27 cellular contexts compared by ENCODE assay signal in genomic region chr9:30964332-30964731, GRCh38.
A peak's percentile ranks its signal among the peaks of the same experiment; 100 is the strongest.
DNase-seq lines count a peak whose midpoint lies in the region; ATAC-seq and TF ChIP-seq lines count a peak whose summit lies in the region.
"Had no signal": no experiment of that assay in that cellular context is flagged by ENCODE, and none has a peak within 500 bp of the region (broad histone marks: within the 10 kb centered on the region; RNA-seq: fewer than 3 reads in every experiment).

No MANE protein-coding gene starts in this region.

- H3K9me2 ChIP-seq in SK-N-SH = no peaks in the 10 kb centered on the region

- DNase-seq in SK-N-SH = no peak
- DNase-seq: 8988T; ACHN; AML-193; BE2C; C1 segment of cervical spinal cord; Caco-2; Calu3; CD4-positive, alpha-beta memory T cell; CD4-positive, alpha-beta T cell; CD4-positive, CD25-positive, alpha-beta regulatory T cell; CD8-positive, alpha-beta memory T cell; CD8-positive, alpha-beta T cell; COR-L47; DMS 273 treated with DMSO at 0.1 percent for 48 hours; DMS153; DMS53; DMS79; DMS79 treated with DMSO at 0.1 percent for 48 hours; DND-41; EL had no signal

- no peak overlapping the region for H3K4me2 ChIP-seq in SK-N-SH
- H3K4me2 ChIP-seq: A549; BLaER1; BLaER1 treated with 17β-estradiol and CSF1 and Interleukin-3, amounts not matched to agents 10 nM and 100 nM had no signal

- H3K27ac ChIP-seq in SK-N-SH (ENCODE audit: low read depth in 2 of 2, low read length in 1 of 2) = no peak overlapping the region
- H3K27ac ChIP-seq: 22Rv1; A549; BLaER1; BLaER1 treated with 17β-estradiol and CSF1 and Interleukin-3, amounts not matched to agents 10 nM and 100 nM; C4-2B had no signal

- H3K36me3 ChIP-seq in SK-N-SH (replicated peaks in 1 of 2; ENCODE audit: control insufficient read depth in 1 of 2, insufficient read depth in 2 of 2, low read length in 1 of 2) = no peaks in the 10 kb centered on the region
- H3K36me3 ChIP-seq: BE2C; BLaER1; BLaER1 treated with 17β-estradiol and CSF1 and Interleukin-3, amounts not matched to agents 10 nM and 100 nM had no signal

- H2AFZ ChIP-seq in SK-N-SH (ENCODE audit: low read depth) = no peak overlapping the region

- no peak for TF ChIP-seq CTCF in SK-N-SH (IDR thresholded peaks at IDR 0.05)

- no peaks in the 10 kb centered on the region for H3K4me1 ChIP-seq in SK-N-SH (ENCODE audit: control insufficient read depth in 1 of 2, insufficient read depth in 2 of 2, low read depth in 1 of 2, low read length in 1 of 2)
- H3K4me1 ChIP-seq: A549, BE2C, Caco-2 had no signal

- no peak for TF ChIP-seq EP300 in SK-N-SH (IDR thresholded peaks at IDR 0.05; ENCODE audit: borderline replicate concordance in 1 of 2, low read depth in 1 of 2, low read length in 1 of 2)

- POLR2A ChIA-PET in SK-N-SH (lab: Yijun Ruan, JAX) = no interaction called here

- H3F3A ChIP-seq in SK-N-SH (replicated peaks; ENCODE audit: insufficient read depth) = peaks cover 5% of the 10 kb centered on the region

- no peak overlapping the region for H3K4me3 ChIP-seq in SK-N-SH (ENCODE audit: low read depth in 2 of 2, low read length in 1 of 2)
- H3K4me3 ChIP-seq: A549; BLaER1; BLaER1 treated with 17β-estradiol and CSF1 and Interleukin-3, amounts not matched to agents 10 nM and 100 nM had no signal

- H3K79me2 ChIP-seq in SK-N-SH (ENCODE audit: insufficient read depth) = no peaks in the 10 kb centered on the region

- ATAC-seq in SK-N-SH treated with all-trans-retinoic acid at 6 μM for 48 hours = no peak
- ATAC-seq: A549; CD8-positive, alpha-beta T cell had no signal

- TF ChIP-seq RAD21 in SK-N-SH (IDR thresholded peaks at IDR 0.05; ENCODE audit: low read length) = no peak

- H3K27me3 ChIP-seq in SK-N-SH (ENCODE audit: insufficient read depth) = no peaks in the 10 kb centered on the region
- H3K27me3 ChIP-seq: BE2C; BLaER1; BLaER1 treated with 17β-estradiol and CSF1 and Interleukin-3, amounts not matched to agents 10 nM and 100 nM had no signal

- CTCF ChIA-PET in SK-N-SH (lab: Yijun Ruan, JAX) = no interaction called here

- H3K9ac ChIP-seq in SK-N-SH = no peak overlapping the region
- H3K9ac ChIP-seq: BLaER1; BLaER1 treated with 17β-estradiol and CSF1 and Interleukin-3, amounts not matched to agents 10 nM and 100 nM had no signal

- no peaks in the 10 kb centered on the region for H4K20me1 ChIP-seq in SK-N-SH (ENCODE audit: insufficient read depth)
- H4K20me1 ChIP-seq: BLaER1; BLaER1 treated with 17β-estradiol and CSF1 and Interleukin-3, amounts not matched to agents 10 nM and 100 nM had no signal

- H3K9me3 ChIP-seq in SK-N-SH = no peaks in the 10 kb centered on the region; the same call in 1 of the 2 replicates
- H3K9me3 ChIP-seq: A549, BE2C had no signal

TF ChIP-seq in SK-N-SH treated with all-trans-retinoic acid at 6 μM for 48 hours, 23 proteins besides CTCF, POLR2A, EP300 and RAD21:
- no peak for TF ChIP-seq CSRNP3 (CRISPR knock-in tag; IDR thresholded peaks at IDR 0.05)
- TF ChIP-seq TCF4 (CRISPR knock-in tag; IDR thresholded peaks at IDR 0.05; ENCODE audit: borderline replicate concordance) = no peak
- TF ChIP-seq ZNF8 (CRISPR knock-in tag; IDR thresholded peaks at IDR 0.05) = peak; percentile 99

TF ChIP-seq in SK-N-SH, 30 proteins besides CTCF, POLR2A, EP300 and RAD21:
- TF ChIP-seq FOSL2 (IDR thresholded peaks at IDR 0.05; ENCODE audit: borderline replicate concordance, low read depth) (no peak), TAF1 (IDR thresholded peaks at IDR 0.05; ENCODE audit: borderline replicate concordance, low read depth, low read length) (no peak), EZH2phosphoT487 (IDR thresholded peaks at IDR 0.05; ENCODE audit: borderline replicate concordance, low read depth) (no peak), NRF1 (IDR thresholded peaks at IDR 0.05; ENCODE audit: low read depth, low read length) (no peak), ZBTB33 (IDR thresholded peaks at IDR 0.05; ENCODE audit: borderline replicate concordance, low read depth) (no peak), USF1 (IDR thresholded peaks at IDR 0.05; ENCODE audit: borderline replicate concordance, low read depth) (no peak), TCF12 (IDR thresholded peaks at IDR 0.05) (no peak), RXRA (IDR thresholded peaks at IDR 0.05; ENCODE audit: borderline replicate concordance, low read depth) (no peak), IRF3 (IDR thresholded peaks at IDR 0.05; ENCODE audit: low read depth, low read length) (no peak), JUND (IDR thresholded peaks at IDR 0.05) (no peak), RCOR1 (IDR thresholded peaks at IDR 0.05; ENCODE audit: low read length) (no peak), MXI1 (IDR thresholded peaks at IDR 0.05; ENCODE audit: low read depth, low read length) (no peak), TEAD4 (IDR thresholded peaks at IDR 0.05; ENCODE audit: borderline replicate concordance, insufficient read depth) (no peak), REST (IDR thresholded peaks at IDR 0.05; ENCODE audit: low read depth, low read length) (no peak), RFX5 (IDR thresholded peaks at IDR 0.05; ENCODE audit: low read length) (no peak), SIN3A (IDR thresholded peaks at IDR 0.05; ENCODE audit: borderline replicate concordance, low read depth, low read length) (no peak), NFIC (IDR thresholded peaks at IDR 0.05; ENCODE audit: borderline replicate concordance) (no peak), FOXM1 (IDR thresholded peaks at IDR 0.05; ENCODE audit: low read depth) (no peak)
